15 cellular contexts compared by ENCODE assay signal in genomic region chr1:16110456-16110855, GRCh38. TPM values are rescaled to one million over a fixed set of nuclear protein-coding genes. Genes with fewer than 3 reads are reported as not detected.
DNase-seq lines count a peak whose midpoint lies in the region; ATAC-seq and TF ChIP-seq lines count a peak whose summit lies in the region.
"Had no signal": no experiment of that assay in that cellular context is flagged by ENCODE, and none has a peak within 500 bp of the region (broad histone marks: within the 10 kb centered on the region; RNA-seq: fewer than 3 reads in every experiment).

No MANE protein-coding gene starts in this region.

- H3K9me3 Mint-ChIP-seq in nephron progenitor cell (peaks cover 18% of the 10 kb centered on the region), type B pancreatic cell (peaks cover 4% of the 10 kb centered on the region)

- H3K4me1 Mint-ChIP-seq in T-helper 17 cell (peaks cover 5% of the 10 kb centered on the region), nephron progenitor cell (peaks cover 38% of the 10 kb centered on the region), type B pancreatic cell (ENCODE audit: unreplicated experiment) (peaks cover 20% of the 10 kb centered on the region)
- H3K4me1 Mint-ChIP-seq: CD4-positive, CD25-positive, alpha-beta regulatory T cell; CD8-positive, alpha-beta memory T cell had no signal

- H3K27ac Mint-ChIP-seq in T-helper 17 cell (peak overlapping the region; percentile 1), nephron progenitor cell (peak overlapping the region; percentile 6), type B pancreatic cell (peak overlapping the region; percentile 52)
- H3K27ac Mint-ChIP-seq: CD4-positive, CD25-positive, alpha-beta regulatory T cell had no signal

- no peak for TF ChIP-seq CTCF in nephron progenitor cell (IDR thresholded peaks at IDR 0.05)
- no peak for TF ChIP-seq CTCF in type B pancreatic cell (conservative IDR thresholded peaks at IDR 0.05)

- ATAC-seq in T-helper 17 cell (no peak), esophagus mucosa (peak; percentile 30), GM21360 (IDR thresholded peaks at IDR 0.05; ENCODE audit: unreplicated experiment) (no peak), SK-N-SH treated with all-trans-retinoic acid at 6 μM for 48 hours (no peak)

- no peak overlapping the region for H3K4me3 Mint-ChIP-seq in T-helper 17 cell
- no peak overlapping the region for H3K4me3 Mint-ChIP-seq in nephron progenitor cell
- H3K4me3 Mint-ChIP-seq in type B pancreatic cell: no peak overlapping the region
- H3K4me3 Mint-ChIP-seq: CD4-positive, CD25-positive, alpha-beta regulatory T cell; CD8-positive, alpha-beta memory T cell had no signal

- DNase-seq in T-helper 17 cell (no peak), nephron progenitor cell (no peak), type B pancreatic cell (ENCODE audit: extremely low spot score, unreplicated experiment) (no peak)
- no peak for DNase-seq in activated CD4-positive, CD25-positive, alpha-beta regulatory T cell (lab: John Stamatoyannopoulos, UW)
- DNase-seq: ACHN; BE2C; C1 segment of cervical spinal cord; CD4-positive, CD25-positive, alpha-beta regulatory T cell; CD8-positive, alpha-beta memory T cell; COR-L47; DMS 273 treated with DMSO at 0.1 percent for 48 hours; GOT3 had no signal

- peaks cover 32% of the 10 kb centered on the region for H3K27me3 Mint-ChIP-seq in T-helper 17 cell
- H3K27me3 Mint-ChIP-seq in nephron progenitor cell (ENCODE audit: low read depth, poor library complexity): peaks cover 22% of the 10 kb centered on the region
- peaks cover 4% of the 10 kb centered on the region for H3K27me3 Mint-ChIP-seq in type B pancreatic cell

- H3K36me3 Mint-ChIP-seq in T-helper 17 cell (ENCODE audit: low read depth) (peaks cover 5% of the 10 kb centered on the region), nephron progenitor cell (ENCODE audit: low read depth) (no peaks in the 10 kb centered on the region), type B pancreatic cell (no peaks in the 10 kb centered on the region)

- H3K9me3 ChIP-seq in T-helper 17 cell (ENCODE audit: control insufficient read depth, low read length, poor library complexity, severe bottlenecking): no peaks in the 10 kb centered on the region
- H3K9me3 ChIP-seq: BE2C had no signal

TF ChIP-seq in SK-N-SH treated with all-trans-retinoic acid at 6 μM for 48 hours, 23 proteins besides CTCF, POLR2A, EP300 and RAD21:
- TF ChIP-seq RARB (CRISPR knock-in tag; IDR thresholded peaks at IDR 0.05) (no peak), SNAI2 (CRISPR knock-in tag; IDR thresholded peaks at IDR 0.05) (no peak), ZNF8 (CRISPR knock-in tag; IDR thresholded peaks at IDR 0.05) (no peak), ARNTL (CRISPR knock-in tag; IDR thresholded peaks at IDR 0.05; ENCODE audit: borderline replicate concordance, low read depth) (no peak)

RNA-seq across cellular contexts. Expression of gene FAM131C, which starts 37.0 kb away (rescaled TPM):
- total RNA-seq in T-helper 17 cell: not detected
- total RNA-seq in esophagus mucosa: 0.80 TPM
- total RNA-seq in type B pancreatic cell (ENCODE audit: low replicate concordance): 1.4 and 3.1 TPM in 2 replicates
- total RNA-seq: CD4-positive, CD25-positive, alpha-beta regulatory T cell had no signal

RNA-seq across cellular contexts. Expression of gene EPHA2, which starts 45.4 kb away (rescaled TPM):
- total RNA-seq in T-helper 17 cell (not detected), esophagus mucosa (146 TPM), type B pancreatic cell (ENCODE audit: low replicate concordance) (40.3 and 77.9 TPM in 2 replicates)
- total RNA-seq: CD4-positive, CD25-positive, alpha-beta regulatory T cell; CD8-positive, alpha-beta memory T cell had no signal

Comparison
In these comparisons a context has a peak if more than half of its experiments do, and no peak if none do; other contexts are left out.
1. H3K27ac Mint-ChIP-seq: peak in every context shown above with its lines; median percentile 52 in type B pancreatic cell; 6 in nephron progenitor cell; 1 in T-helper 17 cell.
2. RNA of gene EPHA2, which starts 45.4 kb away (total RNA-seq): 146 TPM in esophagus mucosa (single experiment) and 40.3 to 77.9 TPM in type B pancreatic cell; not detected in T-helper 17 cell; every median in the first group is over 10 times any median in the second.